ENCODE assay signal across 13 cellular contexts in the genomic region with DNA sequence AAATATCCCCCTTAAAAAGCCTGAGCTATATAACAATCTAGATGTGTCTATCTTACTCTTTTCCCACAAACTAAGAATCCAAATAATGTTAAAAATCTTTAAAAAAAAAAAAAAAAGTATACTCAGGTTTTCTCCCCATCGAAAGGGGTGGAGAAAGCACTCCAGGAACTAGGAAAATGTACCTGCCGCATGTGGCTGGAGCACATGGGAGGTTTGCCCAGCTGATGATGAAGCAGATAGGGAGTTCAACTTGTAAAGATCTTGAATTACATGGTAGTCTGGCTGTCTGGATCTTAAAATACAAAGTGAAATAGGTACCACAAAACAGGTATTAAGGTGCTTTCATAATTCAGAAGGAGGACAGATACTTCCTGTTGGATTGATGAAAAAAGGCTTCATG. TPM values are rescaled to one million over a fixed set of nuclear protein-coding genes. Genes with fewer than 3 reads are reported as not detected.
A peak's percentile ranks its signal among the peaks of the same experiment; 100 is the strongest.
DNase-seq lines count a peak whose midpoint lies in the region; ATAC-seq and TF ChIP-seq lines count a peak whose summit lies in the region.
"Had no signal": no experiment of that assay in that cellular context is flagged by ENCODE, and none has a peak within 500 bp of the region (broad histone marks: within the 10 kb centered on the region; RNA-seq: fewer than 3 reads in every experiment).

No MANE protein-coding gene starts in this region.

- no peaks in the 10 kb centered on the region for H3K9me3 Mint-ChIP-seq in CD8-positive, alpha-beta T cell
- no peaks in the 10 kb centered on the region for H3K9me3 Mint-ChIP-seq in activated naive CD8-positive, alpha-beta T cell treated with anti-CD3 and anti-CD28 coated beads, Interleukin-2, amount 50 U/mL, for 24 hours
- H3K9me3 Mint-ChIP-seq in natural killer cell = no peaks in the 10 kb centered on the region

- DNase-seq in CD8-positive, alpha-beta T cell = no peak
- peak; percentile 53 for DNase-seq in HT-29 (ENCODE audit: low spot score)
- DNase-seq in activated naive CD8-positive, alpha-beta T cell treated with anti-CD3 and anti-CD28 coated beads, Interleukin-2, amount 50 U/mL, for 24 hours = no peak
- no peak for DNase-seq in natural killer cell
- no peak for DNase-seq in activated gamma-delta T cell (lab: John Stamatoyannopoulos, UW)
- DNase-seq in stimulated activated naive CD4-positive, alpha-beta T cell (lab: John Stamatoyannopoulos, UW) = no peak
- no peak for DNase-seq in ovary
- DNase-seq in Kasumi-1 (lab: John Stamatoyannopoulos, UW) = no peak
- DNase-seq: NCI-H1694, spleen had no signal

- POLR2A ChIA-PET in CD8-positive, alpha-beta T cell (lab: Charles Lee) = interaction anchor here (0.8 to 3.2 kb wide), 2 partner anchors 9 to 17 kb away, joined by 3 to 32 read pairs; a partner anchor contains a TSS

- no peak overlapping the region for H3K4me3 ChIP-seq in CD8-positive, alpha-beta T cell (ENCODE audit: low read depth, low read length)
- H3K4me3 ChIP-seq in ovary = no peak overlapping the region

- H3K27ac ChIP-seq in CD8-positive, alpha-beta T cell (ENCODE audit: low read depth, low read length) = no peak overlapping the region
- H3K27ac ChIP-seq in ovary = no peak overlapping the region
- H3K27ac ChIP-seq: spleen had no signal

- H3K4me3 Mint-ChIP-seq in CD8-positive, alpha-beta T cell = peak overlapping the region; percentile 59
- H3K4me3 Mint-ChIP-seq in activated naive CD8-positive, alpha-beta T cell treated with anti-CD3 and anti-CD28 coated beads, Interleukin-2, amount 50 U/mL, for 24 hours = peak overlapping the region; percentile 99
- peak overlapping the region; percentile 74 for H3K4me3 Mint-ChIP-seq in natural killer cell

- no peaks in the 10 kb centered on the region for H3K9me3 ChIP-seq in CD8-positive, alpha-beta T cell (ENCODE audit: low read length)
- H3K9me3 ChIP-seq in ovary = no peaks in the 10 kb centered on the region
- H3K9me3 ChIP-seq: spleen had no signal

- TF ChIP-seq POLR2A in ovary (IDR thresholded peaks at IDR 0.05) = no peak

- TF ChIP-seq CTCF in CD8-positive, alpha-beta T cell (IDR thresholded peaks at IDR 0.05) = no peak
- no peak for TF ChIP-seq CTCF in natural killer cell (IDR thresholded peaks at IDR 0.05)
- TF ChIP-seq CTCF in ovary (IDR thresholded peaks at IDR 0.05) = no peak

- no peaks in the 10 kb centered on the region for H3K36me3 ChIP-seq in CD8-positive, alpha-beta T cell (ENCODE audit: insufficient read depth, low read length)
- H3K36me3 ChIP-seq in ovary = no peaks in the 10 kb centered on the region

- H3K4me1 Mint-ChIP-seq in CD8-positive, alpha-beta T cell (ENCODE audit: low read depth) = peaks cover 31% of the 10 kb centered on the region
- peaks cover 40% of the 10 kb centered on the region for H3K4me1 Mint-ChIP-seq in activated naive CD8-positive, alpha-beta T cell treated with anti-CD3 and anti-CD28 coated beads, Interleukin-2, amount 50 U/mL, for 24 hours
- H3K4me1 Mint-ChIP-seq in natural killer cell = peaks cover 26 to 27% of the 10 kb centered on the region in 2 donors

- H3K27me3 Mint-ChIP-seq in CD8-positive, alpha-beta T cell (ENCODE audit: low read depth) = no peaks in the 10 kb centered on the region
- H3K27me3 Mint-ChIP-seq in activated naive CD8-positive, alpha-beta T cell treated with anti-CD3 and anti-CD28 coated beads, Interleukin-2, amount 50 U/mL, for 24 hours = no peaks in the 10 kb centered on the region
- no peaks in the 10 kb centered on the region for H3K27me3 Mint-ChIP-seq in natural killer cell (ENCODE audit: low read depth in 2 of 2)

- 88 to 90% (median 89%) methylated on average over 2 of the region's 2 CpGs for WGBS in ovary, 3 donors

- CTCF ChIA-PET in CD8-positive, alpha-beta T cell (lab: Charles Lee) = interaction anchor here (2.0 kb wide), 1 partner anchor 10 kb away, joined by 5 read pairs; a partner anchor contains a TSS

- peaks cover 21% of the 10 kb centered on the region for H3K4me1 ChIP-seq in CD8-positive, alpha-beta T cell (ENCODE audit: insufficient read depth, low read length)
- H3K4me1 ChIP-seq in ovary (ENCODE audit: insufficient read depth) = peaks cover 5% of the 10 kb centered on the region

- intact Hi-C loops in CD8-positive, alpha-beta T cell (cut with DNase I, micrococcal nuclease) = no loop called here
- intact Hi-C loops in natural killer cell (cut with micrococcal nuclease) = no loop called here
- intact Hi-C loops in ovary (cut with DNase I) = no loop called here

- no peaks in the 10 kb centered on the region for H3K27me3 ChIP-seq in CD8-positive, alpha-beta T cell (ENCODE audit: insufficient read depth, low read length)
- H3K27me3 ChIP-seq in ovary = no peaks in the 10 kb centered on the region
- H3K27me3 ChIP-seq: spleen had no signal

- peaks cover 11% of the 10 kb centered on the region for H3K36me3 Mint-ChIP-seq in CD8-positive, alpha-beta T cell
- peaks cover 14% of the 10 kb centered on the region for H3K36me3 Mint-ChIP-seq in activated naive CD8-positive, alpha-beta T cell treated with anti-CD3 and anti-CD28 coated beads, Interleukin-2, amount 50 U/mL, for 24 hours (ENCODE audit: low read depth)
- no peaks in the 10 kb centered on the region for H3K36me3 Mint-ChIP-seq in natural killer cell

- no peak for TF ChIP-seq EP300 in ovary (IDR thresholded peaks at IDR 0.05)

- H3K27ac Mint-ChIP-seq in CD8-positive, alpha-beta T cell = no peak overlapping the region
- H3K27ac Mint-ChIP-seq in activated naive CD8-positive, alpha-beta T cell treated with anti-CD3 and anti-CD28 coated beads, Interleukin-2, amount 50 U/mL, for 24 hours = peak overlapping the region; percentile 99
- H3K27ac Mint-ChIP-seq in natural killer cell = no peak overlapping the region

- ATAC-seq in CD8-positive, alpha-beta T cell = no peak
- no peak for ATAC-seq in activated naive CD8-positive, alpha-beta T cell treated with anti-CD3 and anti-CD28 coated beads, Interleukin-2, amount 50 U/mL, for 24 hours
- ATAC-seq in natural killer cell = no peak

RNA-seq across cellular contexts. Expression of a gene that starts 8.8 kb away (rescaled TPM):
- not detected for total RNA-seq in CD8-positive, alpha-beta T cell
- not detected in 2 replicates for total RNA-seq in HT-29 (2014; rRNA removed; shearing (Covaris generic))
- total RNA-seq in natural killer cell (under 1 TPM in 2 of 3 donors, not detected in 1; 0.35 to 0.47 TPM), ovary (not detected)
- polyA plus RNA-seq in ovary = not detected
- total RNA-seq: bronchial epithelial cell, RPMI7951 had no signal
- polyA plus RNA-seq: liver had no signal

RNA-seq across cellular contexts. Expression of a gene that starts 9.0 kb away (rescaled TPM):
- 1 to 10 TPM; 2.7 to 3.2 TPM for total RNA-seq in CD8-positive, alpha-beta T cell
- total RNA-seq in HT-29 (2014; rRNA removed; shearing (Covaris generic)) = 3.8 and 6.1 TPM in 2 replicates
- total RNA-seq in natural killer cell (1 to 10 TPM; 2.5 to 3.0 (median 2.9) TPM), ovary (1 to 10 TPM; 4.0 to 9.3 (median 6.5) TPM)
- 1 to 10 TPM; 6.2 to 9.8 TPM for polyA plus RNA-seq in ovary

RNA-seq across cellular contexts. Expression of a gene that starts 17.7 kb away (rescaled TPM):
- total RNA-seq in CD8-positive, alpha-beta T cell = 10 to 100 TPM; 58.7 to 65.7 TPM
- 65.0 and 65.8 TPM in 2 replicates for total RNA-seq in HT-29 (2014; rRNA removed; shearing (Covaris generic))
- total RNA-seq in natural killer cell (100 to 1,000 TPM; 111 to 148 (median 139) TPM), ovary (100 to 1,000 TPM in 5 of 7 donors, 10 to 100 TPM in 2; 48.3 to 170 (median 139) TPM)
- polyA plus RNA-seq in ovary = 100 to 1,000 TPM in 1 of 2 donors, 10 to 100 TPM in 1; 42.6 to 164 TPM

RNA-seq across cellular contexts. Expression of a gene that starts 31.9 kb away (rescaled TPM):
- total RNA-seq in CD8-positive, alpha-beta T cell = 10 to 100 TPM; 39.8 to 41.4 TPM
- not detected in 2 replicates for total RNA-seq in HT-29 (2014; rRNA removed; shearing (Covaris generic))
- total RNA-seq in natural killer cell (100 to 1,000 TPM; 126 to 174 (median 130) TPM), ovary (1 to 10 TPM in 2 of 7 donors, under 1 TPM in 5; 0.23 to 1.2 (median 0.79) TPM)
- 1 to 10 TPM in 1 of 2 donors, under 1 TPM in 1; 0.53 to 1.2 TPM for polyA plus RNA-seq in ovary
- total RNA-seq: RPMI7951 had no signal
